9 cellular contexts compared by ENCODE assay signal in genomic region chr2:31980674-31981356, GRCh38. TPM values are rescaled to one million over a fixed set of nuclear protein-coding genes. Genes with fewer than 3 reads are reported as not detected.
DNase-seq lines count a peak whose midpoint lies in the region; ATAC-seq and TF ChIP-seq lines count a peak whose summit lies in the region.
"Had no signal": no experiment of that assay in that cellular context is flagged by ENCODE, and none has a peak within 500 bp of the region (broad histone marks: within the 10 kb centered on the region; RNA-seq: fewer than 3 reads in every experiment).

No MANE protein-coding gene starts in this region.

- H3F3A ChIP-seq in Loucy (ENCODE audit: low read depth) = no peaks in the 10 kb centered on the region

- no peak overlapping the region for H3K4me3 ChIP-seq in HCT116 (replicated peaks in 1 of 2; ENCODE audit: low read depth in 1 of 2, low read length in 2 of 2)
- H3K4me3 ChIP-seq in Loucy (ENCODE audit: low read length, poor library complexity, severe bottlenecking) = peak overlapping the region; percentile 24

- H3K27me3 ChIP-seq in HCT116 (ENCODE audit: insufficient read depth, low read length) (no peaks in the 10 kb centered on the region), Loucy (ENCODE audit: insufficient read depth, low read length, poor library complexity, severe bottlenecking) (no peaks in the 10 kb centered on the region)

- no peaks in the 10 kb centered on the region for H3K4me1 ChIP-seq in HCT116 (ENCODE audit: control insufficient read depth in 1 of 2, insufficient read depth in 2 of 2, low read length in 2 of 2)
- H3K4me1 ChIP-seq in Loucy (ENCODE audit: insufficient read depth, low read length, poor library complexity, severe bottlenecking) = peaks cover 15% of the 10 kb centered on the region

- peaks cover 29% of the 10 kb centered on the region for H3K4me1 Mint-ChIP-seq in activated naive CD4-positive, alpha-beta T cell treated with anti-CD3 and anti-CD28 coated beads for 36 hours (ENCODE audit: low read depth)
- peaks cover 39% of the 10 kb centered on the region for H3K4me1 Mint-ChIP-seq in central memory CD8-positive, alpha-beta T cell
- peaks cover 29 to 31% of the 10 kb centered on the region in 2 donors for H3K4me1 Mint-ChIP-seq in natural killer cell treated with Interleukin-12 subunit alpha and Interleukin-12 subunit beta and Interleukin-15 and Interleukin-18, amount 100 ng/mL, for 72 hours (ENCODE audit: low read depth in 2 of 2)

- H3K79me2 ChIP-seq in HCT116 (ENCODE audit: insufficient read depth, low read length) (peaks cover 95% of the 10 kb centered on the region), Loucy (ENCODE audit: insufficient read depth, low read length) (peaks cover 95% of the 10 kb centered on the region)

- H3K36me3 Mint-ChIP-seq in activated naive CD4-positive, alpha-beta T cell treated with anti-CD3 and anti-CD28 coated beads for 36 hours (ENCODE audit: low read depth) = peaks cover 16% of the 10 kb centered on the region
- H3K36me3 Mint-ChIP-seq in central memory CD8-positive, alpha-beta T cell (ENCODE audit: insufficient read depth) = no peaks in the 10 kb centered on the region
- H3K36me3 Mint-ChIP-seq in natural killer cell treated with Interleukin-12 subunit alpha and Interleukin-12 subunit beta and Interleukin-15 and Interleukin-18, amount 100 ng/mL, for 72 hours = no peaks in the 10 kb centered on the region

- intact Hi-C loops in activated naive CD4-positive, alpha-beta T cell treated with anti-CD3 and anti-CD28 coated beads for 36 hours (cut with micrococcal nuclease) = no loop called here
- intact Hi-C loops in HCT116 (cut with micrococcal nuclease) = no loop called here

- no peaks in the 10 kb centered on the region for H3K27me3 Mint-ChIP-seq in activated naive CD4-positive, alpha-beta T cell treated with anti-CD3 and anti-CD28 coated beads for 36 hours (ENCODE audit: low read depth)
- H3K27me3 Mint-ChIP-seq in central memory CD8-positive, alpha-beta T cell = no peaks in the 10 kb centered on the region
- no peaks in the 10 kb centered on the region for H3K27me3 Mint-ChIP-seq in natural killer cell treated with Interleukin-12 subunit alpha and Interleukin-12 subunit beta and Interleukin-15 and Interleukin-18, amount 100 ng/mL, for 72 hours
- H3K27me3 Mint-ChIP-seq: brain had no signal

- no peaks in the 10 kb centered on the region for H3K9me3 ChIP-seq in HCT116 (ENCODE audit: control insufficient read depth in 1 of 2, insufficient read depth in 1 of 2, low read depth in 1 of 2, low read length in 2 of 2)
- H3K9me3 ChIP-seq in Loucy (ENCODE audit: insufficient read depth, low read depth, low read length) = no peaks in the 10 kb centered on the region; the same call in 1 of the 2 replicates

- H3K4me3 Mint-ChIP-seq in activated naive CD4-positive, alpha-beta T cell treated with anti-CD3 and anti-CD28 coated beads for 36 hours = no peak overlapping the region
- H3K4me3 Mint-ChIP-seq in central memory CD8-positive, alpha-beta T cell = no peak overlapping the region
- H3K4me3 Mint-ChIP-seq in natural killer cell treated with Interleukin-12 subunit alpha and Interleukin-12 subunit beta and Interleukin-15 and Interleukin-18, amount 100 ng/mL, for 72 hours = peak overlapping the region; percentile 6
- H3K4me3 Mint-ChIP-seq: brain had no signal

- peak overlapping the region; percentile 37 for H3K27ac Mint-ChIP-seq in activated naive CD4-positive, alpha-beta T cell treated with anti-CD3 and anti-CD28 coated beads for 36 hours
- H3K27ac Mint-ChIP-seq in central memory CD8-positive, alpha-beta T cell (ENCODE audit: low read depth) = peak overlapping the region; percentile 69
- H3K27ac Mint-ChIP-seq in natural killer cell treated with Interleukin-12 subunit alpha and Interleukin-12 subunit beta and Interleukin-15 and Interleukin-18, amount 100 ng/mL, for 72 hours = peak overlapping the region; percentile 25 to 39

- TSS peak; percentile 30 for BruUV-seq in HCT116 (replicated peaks; lab: Mats Ljungman, UMichigan)

- H3K9ac ChIP-seq in HCT116 (ENCODE audit: low read length) (no peak overlapping the region), Loucy (ENCODE audit: low read depth, low read length, poor library complexity, severe bottlenecking) (no peak overlapping the region)

- H3K9me3 Mint-ChIP-seq in activated naive CD4-positive, alpha-beta T cell treated with anti-CD3 and anti-CD28 coated beads for 36 hours = no peaks in the 10 kb centered on the region
- no peaks in the 10 kb centered on the region for H3K9me3 Mint-ChIP-seq in central memory CD8-positive, alpha-beta T cell
- H3K9me3 Mint-ChIP-seq in natural killer cell treated with Interleukin-12 subunit alpha and Interleukin-12 subunit beta and Interleukin-15 and Interleukin-18, amount 100 ng/mL, for 72 hours = no peaks in the 10 kb centered on the region

- POLR2A ChIA-PET in HCT116 (lab: Charles Lee) = no interaction called here

- H3K9me2 ChIP-seq in HCT116 (ENCODE audit: insufficient read depth) (no peaks in the 10 kb centered on the region), Loucy (replicated peaks; ENCODE audit: low read depth, low read length) (no peaks in the 10 kb centered on the region)

- H2AFZ ChIP-seq in HCT116 (ENCODE audit: low read depth, low read length, poor library complexity, severe bottlenecking) (no peak overlapping the region), Loucy (ENCODE audit: low read length) (no peak overlapping the region)

- H3K4me2 ChIP-seq in HCT116 (ENCODE audit: low read length) (no peak overlapping the region), Loucy (ENCODE audit: low read depth, low read length, poor library complexity, severe bottlenecking) (peak overlapping the region; percentile 49)

- RAD21 ChIA-PET in HCT116 (lab: Charles Lee; ENCODE audit: low non-redundant PET in 1 of 2, low total read pairs in 2 of 2, uncharacterized antibody in 2 of 2, unreplicated experiment in 2 of 2) = no interaction called here

- CTCF ChIA-PET in activated naive CD4-positive, alpha-beta T cell treated with anti-CD3 and anti-CD28 coated beads for 36 hours (lab: Charles Lee) = interaction anchor here (0.6 kb wide), 1 partner anchor 57 kb away, joined by 5 read pairs; no protein-coding TSS in a partner anchor
- CTCF ChIA-PET in HCT116 (lab: Charles Lee) = no interaction called here

- H4K20me1 ChIP-seq in HCT116 (ENCODE audit: insufficient read depth) (peaks cover 9% of the 10 kb centered on the region; the same call in 1 of the 2 replicates), Loucy (ENCODE audit: insufficient read depth, low read length, poor library complexity, severe bottlenecking) (peaks cover 59% of the 10 kb centered on the region)

- no peak overlapping the region for H3K27ac ChIP-seq in HCT116 (ENCODE audit: low read depth, low read length)

- no peak for TF ChIP-seq RAD21 in HCT116 (IDR thresholded peaks at IDR 0.05; ENCODE audit: low read depth)

- no peak for DNase-seq in activated naive CD4-positive, alpha-beta T cell treated with anti-CD3 and anti-CD28 coated beads for 36 hours
- DNase-seq in activated naive CD4-positive, alpha-beta T cell treated with Interleukin-2 at 50 U/mL for 16 hours = no peak
- no peak for DNase-seq in HCT116 (ENCODE audit: low read depth, low spot score)
- no peak for DNase-seq in central memory CD8-positive, alpha-beta T cell (ENCODE audit: low spot score in 2 of 2)
- no peak for DNase-seq in natural killer cell treated with Interleukin-12 subunit alpha and Interleukin-12 subunit beta and Interleukin-15 and Interleukin-18, amount 100 ng/mL, for 72 hours (ENCODE audit: low spot score)
- DNase-seq in stimulated activated CD4-positive, alpha-beta T cell treated with anti-CD3 and anti-CD28 coated beads, Interleukin-4, amount 100 ng/mL, for 4 hours = no peak
- no peak for DNase-seq in stimulated activated naive CD4-positive, alpha-beta T cell treated with Interleukin-2 at 50 U/mL for 16 hours (lab: John Stamatoyannopoulos, UW)

- TF ChIP-seq POLR2A in HCT116 (IDR thresholded peaks at IDR 0.05; ENCODE audit: borderline replicate concordance, extremely low read depth, insufficient read depth, insufficient read length) = no peak

- no peaks in the 10 kb centered on the region for H3K36me3 ChIP-seq in HCT116 (ENCODE audit: control insufficient read depth in 1 of 2, insufficient read depth in 2 of 2, low read length in 2 of 2)
- no peaks in the 10 kb centered on the region for H3K36me3 ChIP-seq in Loucy (ENCODE audit: insufficient read depth, low read length)

- peak; percentile 67 for ATAC-seq in HCT116
- ATAC-seq in central memory CD8-positive, alpha-beta T cell (replicated peaks; ENCODE audit: extremely low read depth, poor library complexity, severe bottlenecking) = peak; percentile 92
- ATAC-seq in natural killer cell treated with Interleukin-12 subunit alpha and Interleukin-12 subunit beta and Interleukin-15 and Interleukin-18, amount 100 ng/mL, for 72 hours = peak; percentile 52 to 73

- TF ChIP-seq CTCF in HCT116 (IDR thresholded peaks at IDR 0.05 in 2 of 3, conservative IDR thresholded peaks at IDR 0.05 in 1 of 3; ENCODE audit: borderline replicate concordance in 1 of 3, insufficient read depth in 1 of 3, low read depth in 2 of 3, low read length in 2 of 3) (0 out of 6 replicates have a peak, but pooled peaks of 1 of the 3 experiments have one; percentile 9), Loucy (conservative IDR thresholded peaks at IDR 0.05; ENCODE audit: low read length) (peak; percentile 36; the same call in 1 of the 2 replicates)

TF ChIP-seq in HCT116, 20 proteins besides CTCF, POLR2A, EP300 and RAD21 (continues in another document):
- TF ChIP-seq ELF1 (IDR thresholded peaks at IDR 0.05; ENCODE audit: borderline replicate concordance, low read depth) (no peak), FOSL1 (IDR thresholded peaks at IDR 0.05; ENCODE audit: low read depth) (no peak), POLR2AphosphoS5 (IDR thresholded peaks at IDR 0.05; ENCODE audit: low read depth, low read length) (no peak), ATF3 (IDR thresholded peaks at IDR 0.05) (no peak), EZH2phosphoT487 (IDR thresholded peaks at IDR 0.05; ENCODE audit: borderline replicate concordance) (no peak), ZFX (IDR thresholded peaks at IDR 0.05) (no peak), EGR1 (IDR thresholded peaks at IDR 0.05; ENCODE audit: low read depth) (no peak)

RNA-seq across cellular contexts. Expression of gene MEMO1, which starts 30.0 kb away (rescaled TPM):
- 10 to 100 TPM; 39.5 to 42.0 TPM for total RNA-seq in activated naive CD4-positive, alpha-beta T cell treated with anti-CD3 and anti-CD28 coated beads for 36 hours
- 44.7 TPM for total RNA-seq in HCT116 (2021; ENCODE audit: unreplicated experiment)
- polyA plus RNA-seq in HCT116 (2012) = 17.4 and 21.7 TPM in 2 replicates
- total RNA-seq in natural killer cell treated with Interleukin-12 subunit alpha and Interleukin-12 subunit beta and Interleukin-15 and Interleukin-18, amount 100 ng/mL, for 72 hours = 10 to 100 TPM; 68.1 to 69.1 TPM

RNA-seq across cellular contexts. Expression of gene DPY30, which starts 58.8 kb away (rescaled TPM):
- total RNA-seq in activated naive CD4-positive, alpha-beta T cell treated with anti-CD3 and anti-CD28 coated beads for 36 hours = 10 to 100 TPM; 80.1 to 88.5 TPM
- total RNA-seq in HCT116 (2021; ENCODE audit: unreplicated experiment) = 79.5 TPM
- 63.5 and 69.5 TPM in 2 replicates for polyA plus RNA-seq in HCT116 (2012)
- total RNA-seq in natural killer cell treated with Interleukin-12 subunit alpha and Interleukin-12 subunit beta and Interleukin-15 and Interleukin-18, amount 100 ng/mL, for 72 hours = 10 to 100 TPM; 40.4 to 58.8 TPM
